8 cellular contexts compared by ENCODE assay signal in genomic region chr5:168851902-168852321, GRCh38.
DNase-seq lines count a peak whose midpoint lies in the region; ATAC-seq lines count a peak whose summit lies in the region.

No MANE protein-coding gene starts in this region.

- H3K27ac ChIP-seq in CD4-positive, alpha-beta memory T cell (ENCODE audit: low read depth, low read length) = no peak overlapping the region

- peaks cover 3% of the 10 kb centered on the region for H3K4me1 ChIP-seq in CD4-positive, alpha-beta memory T cell (ENCODE audit: insufficient read depth, low read length)

- H3K36me3 Mint-ChIP-seq in CD4-positive, alpha-beta memory T cell = no peaks in the 10 kb centered on the region

- peaks cover 14 to 31% (median 28%) of the 10 kb centered on the region in 4 donors for H3K4me1 Mint-ChIP-seq in CD4-positive, alpha-beta memory T cell

- DNase-seq in CD4-positive, alpha-beta memory T cell = peak in 4 of 5 donors; percentile 42 to 67 (median 56)
- DNase-seq in NCI-H69 (lab: John Stamatoyannopoulos, UW) = peak; percentile 43
- peak; percentile 64 for DNase-seq in glomerular visceral epithelial cell (ENCODE audit: extremely low spot score)
- DNase-seq in T-helper 9 cell = no peak
- no peak for DNase-seq in NK-92 (lab: John Stamatoyannopoulos, UW; ENCODE audit: unreplicated experiment)
- DNase-seq in SHP77 treated with DMSO at 0.1 percent for 48 hours (lab: John Stamatoyannopoulos, UW) = no peak

- intact Hi-C loops in CD4-positive, alpha-beta memory T cell (cut with micrococcal nuclease) = no loop called here

- H3K9me3 ChIP-seq in CD4-positive, alpha-beta memory T cell (ENCODE audit: control insufficient read depth in 1 of 2, low read length in 2 of 2) = no peaks in the 10 kb centered on the region

- H3K36me3 ChIP-seq in CD4-positive, alpha-beta memory T cell (ENCODE audit: insufficient read depth, low read length) = no peaks in the 10 kb centered on the region

- peak overlapping the region in 6 of 7 donors; percentile 48 to 91 (median 78) for H3K27ac Mint-ChIP-seq in CD4-positive, alpha-beta memory T cell

- no peaks in the 10 kb centered on the region for H3K27me3 ChIP-seq in CD4-positive, alpha-beta memory T cell (ENCODE audit: insufficient read depth, low read length)

- CTCF ChIA-PET in CD4-positive, alpha-beta memory T cell (lab: Charles Lee; ENCODE audit: partially characterized antibody) = no interaction called here

- POLR2A ChIA-PET in CD4-positive, alpha-beta memory T cell (lab: Charles Lee; ENCODE audit: partially characterized antibody) = no interaction called here

- H3K4me3 Mint-ChIP-seq in CD4-positive, alpha-beta memory T cell = peak overlapping the region in 7 of 8 donors; percentile 31 to 73 (median 63)

- H3K27me3 Mint-ChIP-seq in CD4-positive, alpha-beta memory T cell = no peaks in the 10 kb centered on the region

- ATAC-seq in GM21447 (IDR thresholded peaks at IDR 0.05; ENCODE audit: unreplicated experiment) (peak; percentile 81), HG03565 (IDR thresholded peaks at IDR 0.05; ENCODE audit: unreplicated experiment) (no peak)

- H3K9me3 Mint-ChIP-seq in CD4-positive, alpha-beta memory T cell = no peaks in the 10 kb centered on the region

- H3K4me3 ChIP-seq in CD4-positive, alpha-beta memory T cell (ENCODE audit: low read length in 2 of 2) = no peak overlapping the region

Comparison
In these comparisons a context has a peak if more than half of its experiments do, and no peak if none do; other contexts are left out.
1. DNase-seq: peak in CD4-positive, alpha-beta memory T cell (4 of 5), NCI-H69 (single experiment) and glomerular visceral epithelial cell (single experiment); none in T-helper 9 cell (single experiment), NK-92 (single experiment) and SHP77 treated with DMSO at 0.1 percent for 48 hours (single experiment).